ENCODE assay signal across 21 cellular contexts in the genomic region with DNA sequence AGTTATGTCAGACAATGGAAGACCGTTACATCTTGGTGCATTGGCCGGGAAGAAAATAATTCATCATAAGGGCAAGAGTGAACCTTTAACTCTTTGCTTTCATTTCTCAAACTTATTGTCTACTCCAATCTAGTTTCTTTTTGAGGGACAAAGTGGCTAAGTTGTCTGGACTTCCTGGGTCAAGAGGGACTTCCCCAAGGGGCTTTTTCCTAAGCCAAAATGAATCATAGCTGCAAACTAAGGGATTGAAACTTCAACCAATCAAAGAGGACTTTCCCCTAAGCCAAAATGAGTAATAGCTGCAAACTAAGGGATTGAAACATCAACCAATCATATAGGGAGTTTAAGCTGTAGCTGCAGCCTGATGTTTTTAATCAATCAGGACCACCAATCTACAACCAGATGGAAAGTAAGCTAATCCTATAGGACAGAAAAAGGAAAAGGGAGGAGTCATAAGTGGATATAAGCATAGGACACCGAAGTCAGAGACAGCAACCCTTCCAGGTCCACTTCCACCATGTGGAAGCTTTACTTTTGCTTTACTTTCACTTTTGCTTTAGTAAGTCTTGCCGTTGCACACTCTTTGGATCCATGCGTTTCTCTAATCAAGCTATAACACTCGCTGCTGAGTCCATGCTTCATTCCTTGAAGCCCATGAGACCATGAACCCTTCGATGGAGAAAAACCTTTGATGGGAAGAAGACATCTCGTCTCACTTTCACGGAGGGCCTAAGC.
DNase-seq lines count a peak whose midpoint lies in the region; ATAC-seq, FAIRE-seq and TF ChIP-seq lines count a peak whose summit lies in the region.
"Had no signal": no experiment of that assay in that cellular context is flagged by ENCODE, and none has a peak within 500 bp of the region (broad histone marks: within the 10 kb centered on the region; RNA-seq: fewer than 3 reads in every experiment).

No MANE protein-coding gene starts in this region.

- H3F3A ChIP-seq in OCI-LY1 (ENCODE audit: insufficient read depth, low read length), result no peaks in the 10 kb centered on the region

- no peak for TF ChIP-seq POLR2A in erythroblast (IDR thresholded peaks at IDR 0.05; ENCODE audit: low read length)
- TF ChIP-seq POLR2A in gastroesophageal sphincter (IDR thresholded peaks at IDR 0.05), result no peak

- H3K27ac ChIP-seq in OCI-LY1 (ENCODE audit: low read depth, low read length, poor library complexity, severe bottlenecking), result no peak overlapping the region
- no peak overlapping the region for H3K27ac ChIP-seq in gastroesophageal sphincter
- H3K27ac ChIP-seq: BLaER1 treated with 17β-estradiol and CSF1 and Interleukin-3, amounts not matched to agents 10 nM and 100 nM; brain microvascular endothelial cell; epithelial cell of prostate; left lung; skin epidermis; testis had no signal

- TF ChIP-seq CTCF in AG10803 (conservative IDR thresholded peaks at IDR 0.05; ENCODE audit: low read length) (no peak), OCI-LY1 (IDR thresholded peaks at IDR 0.05; ENCODE audit: low read length) (no peak), gastroesophageal sphincter (IDR thresholded peaks at IDR 0.05) (no peak)

- H4K20me1 ChIP-seq in OCI-LY1 (ENCODE audit: insufficient read depth, low read length), result no peaks in the 10 kb centered on the region
- H4K20me1 ChIP-seq: BLaER1 treated with 17β-estradiol and CSF1 and Interleukin-3, amounts not matched to agents 10 nM and 100 nM had no signal

- TF ChIP-seq EP300 in gastroesophageal sphincter (IDR thresholded peaks at IDR 0.05), result no peak

- 0 out of 2 replicates have a peak overlapping the region, but pooled peaks have one; percentile 63 for H2AFZ ChIP-seq in OCI-LY1 (ENCODE audit: low read length)
- H2AFZ ChIP-seq: GM23338 had no signal

- DNase-seq in AG10803 (ENCODE audit: low read depth) (no peak), GM18507 (ENCODE audit: extremely low spot score, insufficient read length, low read depth) (no peak), erythroblast (lab: John Stamatoyannopoulos, UW) (peak; percentile 2 to 29), epidermal melanocyte (ENCODE audit: insufficient read length, low spot score) (no peak)
- DNase-seq: activated CD4-positive, alpha-beta T cell treated with anti-CD3 and anti-CD28 coated beads for 4 hours; activated T-cell treated with anti-CD3 and anti-CD28 coated beads, Interleukin-2, amount 50 U/mL, for 1 hour; brain microvascular endothelial cell; DMS 273 treated with DMSO at 0.1 percent for 48 hours; left lung; NCI-H1694; NCI-H510A treated with DMSO at 0.1 percent for 48 hours; stimulated activated CD4-positive, alpha-beta T cell treated with anti-CD3 and anti-CD28 coated beads, Interleukin-4, amount 100 ng/mL, for 4 hours; stimulated activated CD8-positive, alpha-beta memory T cell treated with anti-CD3 and anti-CD28 coated beads, Interleukin-4, amount 100 ng/mL, for 48 hours; testis had no signal

- peak; percentile 33 for FAIRE-seq in GM18507 (lab: Jason Lieb, UNC)

- ATAC-seq in HG02840 (IDR thresholded peaks at IDR 0.05; ENCODE audit: low FRiP score, unreplicated experiment), result no peak
- no peak for ATAC-seq in gastroesophageal sphincter
- ATAC-seq: GM23338, left lung had no signal

- H3K79me2 ChIP-seq in OCI-LY1 (ENCODE audit: insufficient read depth, low read length), result no peaks in the 10 kb centered on the region

- H3K9me3 ChIP-seq in OCI-LY1 (ENCODE audit: low read length) (no peaks in the 10 kb centered on the region), gastroesophageal sphincter (no peaks in the 10 kb centered on the region)
- H3K9me3 ChIP-seq: BLaER1 treated with 17β-estradiol and CSF1 and Interleukin-3, amounts not matched to agents 10 nM and 100 nM; left lung; testis had no signal

- H3K36me3 ChIP-seq in OCI-LY1 (ENCODE audit: insufficient read depth, low read length) (no peaks in the 10 kb centered on the region), gastroesophageal sphincter (no peaks in the 10 kb centered on the region)
- H3K36me3 ChIP-seq: BLaER1 treated with 17β-estradiol and CSF1 and Interleukin-3, amounts not matched to agents 10 nM and 100 nM; brain microvascular endothelial cell; left lung had no signal

- no peaks in the 10 kb centered on the region for H3K9me2 ChIP-seq in OCI-LY1 (ENCODE audit: low read depth, low read length)

- 66% methylated on average over 6 of the region's 9 CpGs; no CpG with 5 or more reads in 1 of the 2 donors for WGBS in gastroesophageal sphincter (ENCODE audit: low coverage in 1 of 2), 2 donors

- H3K4me3 ChIP-seq in AG10803 (ENCODE audit: low read length), result peak overlapping the region; percentile 15
- H3K4me3 ChIP-seq in OCI-LY1 (ENCODE audit: low read depth, low read length, poor library complexity, severe bottlenecking), result peak overlapping the region; percentile 13
- H3K4me3 ChIP-seq in gastroesophageal sphincter, result no peak overlapping the region
- H3K4me3 ChIP-seq: BLaER1 treated with 17β-estradiol and CSF1 and Interleukin-3, amounts not matched to agents 10 nM and 100 nM; GM23338; left lung; skin epidermis; testis had no signal

- H3K4me1 ChIP-seq in OCI-LY1 (ENCODE audit: insufficient read depth, low read length, severe bottlenecking), result no peaks in the 10 kb centered on the region
- no peaks in the 10 kb centered on the region for H3K4me1 ChIP-seq in gastroesophageal sphincter
- H3K4me1 ChIP-seq: BLaER1 treated with 17β-estradiol and CSF1 and Interleukin-3, amounts not matched to agents 10 nM and 100 nM; left lung; testis had no signal

- H3K27me3 ChIP-seq in OCI-LY1 (ENCODE audit: insufficient read depth, low read length) (no peaks in the 10 kb centered on the region), gastroesophageal sphincter (no peaks in the 10 kb centered on the region)
- H3K27me3 ChIP-seq: BLaER1 treated with 17β-estradiol and CSF1 and Interleukin-3, amounts not matched to agents 10 nM and 100 nM; brain microvascular endothelial cell; left lung; testis had no signal

- H3K9ac ChIP-seq in OCI-LY1 (ENCODE audit: low read length), result no peak overlapping the region
- H3K9ac ChIP-seq: BLaER1 treated with 17β-estradiol and CSF1 and Interleukin-3, amounts not matched to agents 10 nM and 100 nM had no signal

- peak overlapping the region; percentile 41 for H3K4me2 ChIP-seq in OCI-LY1 (ENCODE audit: low read length)
- H3K4me2 ChIP-seq: BLaER1 treated with 17β-estradiol and CSF1 and Interleukin-3, amounts not matched to agents 10 nM and 100 nM; GM23338 had no signal

Comparison
In these comparisons a context has a peak if more than half of its experiments do, and no peak if none do; other contexts are left out.
1. DNase-seq: peak in erythroblast (2 of 2); none in AG10803 (single experiment), GM18507 (single experiment) and epidermal melanocyte (single experiment).
2. H3K4me3 ChIP-seq: peak in AG10803 (single experiment) and OCI-LY1 (single experiment); none in gastroesophageal sphincter (0 of 2).